In the genomic region with DNA sequence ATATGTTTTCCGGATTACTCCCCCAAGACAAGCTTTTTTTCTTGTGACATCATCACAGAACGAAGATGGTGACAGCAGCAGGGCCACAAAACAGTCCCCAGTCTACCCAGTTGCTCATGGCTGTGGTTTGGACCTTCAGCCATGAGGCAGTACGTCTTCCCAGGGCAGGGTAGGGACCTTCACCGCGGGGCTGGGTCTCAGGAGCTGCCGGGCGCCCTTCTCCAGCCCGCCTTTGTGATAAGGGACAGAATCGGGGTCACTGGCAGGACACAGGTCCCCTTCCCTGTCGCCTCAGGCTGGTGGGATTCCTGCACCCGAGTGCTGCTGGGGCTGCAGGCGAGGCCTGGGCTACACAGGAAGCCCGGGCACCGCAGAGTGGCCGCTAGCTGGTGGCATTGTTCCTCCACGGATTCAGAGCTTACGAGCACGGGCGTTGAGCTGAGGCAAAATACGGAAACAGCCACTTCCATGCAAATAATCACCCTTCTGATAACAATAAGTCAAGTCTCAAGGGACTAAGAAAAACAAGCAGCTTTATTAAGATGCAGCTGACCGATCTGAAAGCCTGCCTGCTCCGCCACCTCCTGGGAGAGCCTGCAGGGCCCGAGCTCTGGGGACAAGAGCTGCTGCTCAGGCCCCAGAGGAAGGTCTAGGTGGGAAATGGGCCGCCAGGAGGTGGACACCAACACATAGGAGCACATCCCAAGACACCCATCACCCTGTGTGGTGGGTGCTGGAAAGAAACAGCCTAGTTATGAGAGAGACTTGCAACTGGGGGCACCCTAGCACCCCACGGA, we compare ENCODE assay signal across 9 cellular contexts. TPM values are rescaled to one million over a fixed set of nuclear protein-coding genes. Genes with fewer than 3 reads are reported as not detected.
DNase-seq lines count a peak whose midpoint lies in the region; ATAC-seq, FAIRE-seq and TF ChIP-seq lines count a peak whose summit lies in the region.
"Had no signal": no experiment of that assay in that cellular context is flagged by ENCODE, and none has a peak within 500 bp of the region (broad histone marks: within the 10 kb centered on the region; RNA-seq: fewer than 3 reads in every experiment).

No MANE protein-coding gene starts in this region.

- no peak overlapping the region for H3K4me2 ChIP-seq in MM.1S (ENCODE audit: low read depth, low read length)

- no peaks in the 10 kb centered on the region for H3K9me3 ChIP-seq in right lobe of liver
- no peaks in the 10 kb centered on the region for H3K9me3 ChIP-seq in MM.1S (replicated peaks; ENCODE audit: insufficient read depth, low read length)

- H3K4me3 ChIP-seq in right lobe of liver (no peak overlapping the region), MM.1S (ENCODE audit: low read length) (no peak overlapping the region)

- H3K4me1 ChIP-seq in right lobe of liver (peaks cover 0 to 2% (median 0%) of the 10 kb centered on the region in 4 donors), MM.1S (ENCODE audit: low read length) (no peaks in the 10 kb centered on the region)

- intact Hi-C loops in right lobe of liver (cut with DNase I): no loop called here

- H3K9me2 ChIP-seq in MM.1S (replicated peaks; ENCODE audit: insufficient read depth, low read length): no peaks in the 10 kb centered on the region

- TF ChIP-seq CTCF in right lobe of liver (IDR thresholded peaks at IDR 0.05): no peak
- no peak for TF ChIP-seq CTCF in MM.1S (IDR thresholded peaks at IDR 0.05; ENCODE audit: low read length)

- no peak overlapping the region for H2AFZ ChIP-seq in MM.1S (ENCODE audit: low read length)

- no peak overlapping the region for H3K9ac ChIP-seq in MM.1S (ENCODE audit: low read length)

- H3K27ac ChIP-seq in right lobe of liver (no peak overlapping the region), MM.1S (ENCODE audit: low read length) (no peak overlapping the region)

- H4K20me1 ChIP-seq in MM.1S (ENCODE audit: insufficient read depth, low read length): no peaks in the 10 kb centered on the region

- no peaks in the 10 kb centered on the region for H3K36me3 ChIP-seq in right lobe of liver
- no peaks in the 10 kb centered on the region for H3K36me3 ChIP-seq in MM.1S (replicated peaks; ENCODE audit: insufficient read depth, low read length)

- peak; percentile 70 for ATAC-seq in GM21723 (IDR thresholded peaks at IDR 0.05; ENCODE audit: unreplicated experiment)
- peak; percentile 32 to 59 (median 48) for ATAC-seq in right lobe of liver
- no peak for ATAC-seq in HG03469 (IDR thresholded peaks at IDR 0.05; ENCODE audit: unreplicated experiment)

- no peaks in the 10 kb centered on the region for H3K79me2 ChIP-seq in MM.1S (ENCODE audit: low read length)

- no peaks in the 10 kb centered on the region for H3F3A ChIP-seq in MM.1S (ENCODE audit: insufficient read depth, low read length)

- TF ChIP-seq POLR2A in GM12891 (IDR thresholded peaks at IDR 0.05; ENCODE audit: low read depth, low read length) (no peak), right lobe of liver (IDR thresholded peaks at IDR 0.05) (no peak)

- H3K27me3 ChIP-seq in right lobe of liver: peaks cover 0 to 7% of the 10 kb centered on the region in 2 donors
- peaks cover 78% of the 10 kb centered on the region for H3K27me3 ChIP-seq in MM.1S (replicated peaks; ENCODE audit: insufficient read depth, low read length)

- DNase-seq in GM12891 (ENCODE audit: insufficient read length, low spot score): no peak
- peak; percentile 48 to 49 for DNase-seq in Kasumi-1 (lab: John Stamatoyannopoulos, UW)
- peak in 2 of 3 donors; percentile 35 to 53 for DNase-seq in right lobe of liver
- no peak for DNase-seq in effector CD4-positive, alpha-beta T cell
- no peak for DNase-seq in MM.1S
- no peak for DNase-seq in stimulated activated CD4-positive, alpha-beta T cell treated with anti-CD3 and anti-CD28 coated beads, Interleukin-12 subunit alpha, Interleukin-12 subunit beta, amount 100 ng/mL, for 4 hours
- DNase-seq: NCI-H2171 had no signal

- 34% methylated on average over 4 of the region's 25 CpGs for WGBS in right lobe of liver (ENCODE audit: insufficient coverage, low coverage, low lambda C conversion rate, missing lambda C conversion rate)

- peak; percentile 70 for FAIRE-seq in GM12891 (lab: Jason Lieb, UNC)

TF ChIP-seq in GM12891, 5 proteins besides CTCF, POLR2A, EP300 and RAD21:
- TF ChIP-seq PAX5 (IDR thresholded peaks at IDR 0.05; ENCODE audit: insufficient read depth, low read length, severe bottlenecking) (no peak), SPI1 (IDR thresholded peaks at IDR 0.05; ENCODE audit: low read depth, low read length) (no peak), POLR2AphosphoS5 (IDR thresholded peaks at IDR 0.05; ENCODE audit: low read depth, low read length) (no peak), POU2F2 (IDR thresholded peaks at IDR 0.05; ENCODE audit: low read depth, low read length) (no peak), TAF1 (IDR thresholded peaks at IDR 0.05; ENCODE audit: low read depth, low read length) (no peak)

RNA-seq across cellular contexts. Expression of a gene that starts 12.3 kb away (rescaled TPM):
- not detected for polyA plus RNA-seq in GM12891 (2012; ENCODE audit: low read depth, missing spikeins)
- total RNA-seq in right lobe of liver: under 1 TPM in 4 of 6 experiments, not detected in 2; 0.24 to 0.37 (median 0.30) TPM

RNA-seq across cellular contexts. Expression of a gene that starts 49.5 kb away (rescaled TPM):
- polyA plus RNA-seq in GM12891 (2012; ENCODE audit: low read depth, missing spikeins): not detected
- total RNA-seq in right lobe of liver: 1 to 10 TPM in 1 of 6 experiments, under 1 TPM in 4, not detected in 1; 0.15 to 1.3 (median 0.62) TPM

RNA-seq across cellular contexts. Expression of a gene that starts 58.6 kb away (rescaled TPM):
- polyA plus RNA-seq in GM12891 (2012; ENCODE audit: low read depth, missing spikeins): 0.74 TPM
- 1 to 10 TPM; 1.3 to 3.7 (median 2.1) TPM for total RNA-seq in right lobe of liver

Comparison
In these comparisons a context has a peak if more than half of its experiments do, and no peak if none do; other contexts are left out.
1. DNase-seq: peak in Kasumi-1 (2 of 2) and right lobe of liver (2 of 3); none in GM12891 (single experiment), effector CD4-positive, alpha-beta T cell (single experiment), MM.1S (single experiment) and stimulated activated CD4-positive, alpha-beta T cell treated with anti-CD3 and anti-CD28 coated beads, Interleukin-12 subunit alpha, Interleukin-12 subunit beta, amount 100 ng/mL, for 4 hours (single experiment).